In genomic region chr6:44222486-44222986, GRCh38 we compare ENCODE assay signal across 9 cellular contexts. TPM values are rescaled to one million over a fixed set of nuclear protein-coding genes. Genes with fewer than 3 reads are reported as not detected.
DNase-seq lines count a peak whose midpoint lies in the region; TF ChIP-seq lines count a peak whose summit lies in the region.
"Had no signal": no experiment of that assay in that cellular context is flagged by ENCODE, and none has a peak within 500 bp of the region (broad histone marks: within the 10 kb centered on the region; RNA-seq: fewer than 3 reads in every experiment).

No MANE protein-coding gene starts in this region.

- H3K4me2 ChIP-seq in BLaER1: peak overlapping the region; percentile 96

- H4K20me1 ChIP-seq in BLaER1: peaks cover 32% of the 10 kb centered on the region

- no peaks in the 10 kb centered on the region for H3K9me3 Mint-ChIP-seq in dendritic cell treated with granulocyte-macrophage colony-stimulating factor and Interleukin-4, amounts not matched to agents 40 ng/mL and 50 ng/mL, for 4 days
- no peaks in the 10 kb centered on the region for H3K9me3 Mint-ChIP-seq in nephron

- H3K9me3 ChIP-seq in BLaER1: no peaks in the 10 kb centered on the region
- no peaks in the 10 kb centered on the region for H3K9me3 ChIP-seq in MG63

- TF ChIP-seq CTCF in nephron (IDR thresholded peaks at IDR 0.05; ENCODE audit: unreplicated experiment in 3 of 3): no peak

- no peak overlapping the region for H3K27ac Mint-ChIP-seq in dendritic cell treated with granulocyte-macrophage colony-stimulating factor and Interleukin-4, amounts not matched to agents 40 ng/mL and 50 ng/mL, for 4 days
- peak overlapping the region in 2 of 3 experiments; percentile 11 to 58 for H3K27ac Mint-ChIP-seq in nephron

- no peak overlapping the region for H3K27ac ChIP-seq in BLaER1

- 0 out of 2 replicates have a peak, but pooled peaks cover 4% of the 10 kb centered on the region for H3K36me3 ChIP-seq in BLaER1
- peaks cover 21% of the 10 kb centered on the region for H3K36me3 ChIP-seq in MG63

- H3K4me3 Mint-ChIP-seq in dendritic cell treated with granulocyte-macrophage colony-stimulating factor and Interleukin-4, amounts not matched to agents 40 ng/mL and 50 ng/mL, for 4 days: peak overlapping the region; percentile 51
- H3K4me3 Mint-ChIP-seq in nephron: peak overlapping the region; percentile 80 to 83 (median 83)

- intact Hi-C loops in dendritic cell treated with granulocyte-macrophage colony-stimulating factor and Interleukin-4, amounts not matched to agents 40 ng/mL and 50 ng/mL, for 4 days (cut with micrococcal nuclease): no loop called here

- peaks cover 80% of the 10 kb centered on the region for H3K4me1 ChIP-seq in BLaER1

- no peak for DNase-seq in MG63
- no peak for DNase-seq in DMS53 treated with DMSO at 0.1 percent for 48 hours (lab: John Stamatoyannopoulos, UW; ENCODE audit: unreplicated experiment)
- no peak for DNase-seq in HK-2 (ENCODE audit: unreplicated experiment)
- no peak for DNase-seq in HuH-7 (ENCODE audit: low spot score)
- no peak for DNase-seq in NCI-H2029 (lab: John Stamatoyannopoulos, UW)

- H3K4me3 ChIP-seq in BLaER1: no peak overlapping the region; the same call in 1 of the 2 replicates
- H3K4me3 ChIP-seq in MG63: peak overlapping the region; percentile 60

- peaks cover 20% of the 10 kb centered on the region for H3K27me3 Mint-ChIP-seq in dendritic cell treated with granulocyte-macrophage colony-stimulating factor and Interleukin-4, amounts not matched to agents 40 ng/mL and 50 ng/mL, for 4 days
- H3K27me3 Mint-ChIP-seq in nephron (ENCODE audit: low read depth): peaks cover 9% of the 10 kb centered on the region

- no peak overlapping the region for H3K9ac ChIP-seq in BLaER1

- no peaks in the 10 kb centered on the region for H3K27me3 ChIP-seq in BLaER1
- no peaks in the 10 kb centered on the region for H3K27me3 ChIP-seq in MG63

- peaks cover 86% of the 10 kb centered on the region for H3K4me1 Mint-ChIP-seq in dendritic cell treated with granulocyte-macrophage colony-stimulating factor and Interleukin-4, amounts not matched to agents 40 ng/mL and 50 ng/mL, for 4 days (ENCODE audit: low read depth)
- H3K4me1 Mint-ChIP-seq in nephron: peaks cover 63% of the 10 kb centered on the region

- no peaks in the 10 kb centered on the region for H3K36me3 Mint-ChIP-seq in dendritic cell treated with granulocyte-macrophage colony-stimulating factor and Interleukin-4, amounts not matched to agents 40 ng/mL and 50 ng/mL, for 4 days (ENCODE audit: low read depth)
- H3K36me3 Mint-ChIP-seq in nephron (ENCODE audit: low read depth): no peaks in the 10 kb centered on the region

RNA-seq across cellular contexts. Expression of gene SLC29A1, which starts 0.9 kb away (rescaled TPM):
- 118 and 130 TPM in 2 replicates for total RNA-seq in MG63 (2014; rRNA removed; shearing (Covaris generic); ENCODE audit: low replicate concordance)

RNA-seq across cellular contexts. Expression of gene MYMX, which starts 5.8 kb away (rescaled TPM):
- total RNA-seq in MG63 (2014; rRNA removed; shearing (Covaris generic); ENCODE audit: low replicate concordance): not detected in 2 replicates
- total RNA-seq: HT1080 had no signal

RNA-seq across cellular contexts. Expression of gene HSP90AB1, which starts 24.4 kb away (rescaled TPM):
- 5,432 and 5,573 TPM in 2 replicates for total RNA-seq in MG63 (2014; rRNA removed; shearing (Covaris generic); ENCODE audit: low replicate concordance)

RNA-seq across cellular contexts. Expression of gene SLC35B2, which starts 34.8 kb away (rescaled TPM):
- total RNA-seq in MG63 (2014; rRNA removed; shearing (Covaris generic); ENCODE audit: low replicate concordance): 386 and 631 TPM in 2 replicates

RNA-seq across cellular contexts. Expression of gene NFKBIE, which starts 42.8 kb away (rescaled TPM):
- 24.4 and 35.2 TPM in 2 replicates for total RNA-seq in MG63 (2014; rRNA removed; shearing (Covaris generic); ENCODE audit: low replicate concordance)
